ENCODE assay signal across 8 cellular contexts in the genomic region with DNA sequence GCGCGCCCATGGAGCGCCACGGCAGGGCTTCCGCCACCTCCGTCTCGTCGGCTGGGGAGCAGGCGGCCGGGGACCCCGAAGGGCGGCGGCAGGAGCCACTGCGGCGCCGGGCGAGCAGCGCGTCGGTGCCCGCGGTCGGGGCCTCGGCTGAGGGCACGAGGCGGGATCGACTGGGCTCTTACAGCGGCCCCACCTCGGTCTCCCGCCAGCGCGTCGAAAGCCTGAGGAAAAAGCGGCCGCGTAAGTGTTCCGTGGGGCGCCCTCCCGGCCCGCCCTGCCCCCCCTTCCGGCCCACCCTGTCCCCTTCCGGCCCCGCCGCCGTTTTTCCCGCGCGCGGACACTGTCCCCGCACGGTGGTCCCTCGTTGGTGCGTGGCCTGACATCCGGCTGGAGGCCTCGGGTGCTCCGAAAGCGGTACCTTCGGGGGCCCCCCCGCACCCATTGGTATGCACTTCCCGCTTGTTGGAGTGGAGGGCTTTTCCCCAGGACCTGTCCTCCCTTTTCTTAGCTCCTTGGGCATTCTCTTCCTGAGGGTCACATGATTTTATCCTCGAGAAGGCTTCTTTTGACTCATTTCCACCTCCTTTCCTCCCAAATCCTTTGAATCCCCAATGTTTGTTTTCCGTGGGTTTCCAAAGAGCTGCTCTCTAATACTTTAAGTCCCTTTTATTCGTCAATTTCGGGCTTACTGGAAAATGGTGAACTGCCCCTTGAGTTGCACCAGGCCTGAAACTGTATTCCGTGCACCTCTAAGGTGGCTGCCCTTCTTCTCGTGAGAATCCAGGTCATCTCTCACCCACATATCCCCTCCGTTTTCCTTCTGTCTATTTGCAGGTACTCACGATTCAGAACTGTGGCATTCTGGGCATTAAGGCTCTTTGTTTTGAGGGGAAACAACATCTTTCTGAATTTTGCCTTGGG. TPM values are rescaled to one million over a fixed set of nuclear protein-coding genes. Genes with fewer than 3 reads are reported as not detected.
DNase-seq lines count a peak whose midpoint lies in the region; ATAC-seq and TF ChIP-seq lines count a peak whose summit lies in the region.

No MANE protein-coding gene starts in this region.

- peak overlapping the region; percentile 98 for H3K4me3 ChIP-seq in HFF-Myc (replicated peaks; ENCODE audit: low read depth, low read length)

- H3K4me3 Mint-ChIP-seq in progenitor cell of endocrine pancreas (ENCODE audit: low read depth): peak overlapping the region; percentile 94

- ATAC-seq in HG03378 (IDR thresholded peaks at IDR 0.05; ENCODE audit: unreplicated experiment): no peak

- peaks cover 39% of the 10 kb centered on the region for H3K4me1 Mint-ChIP-seq in progenitor cell of endocrine pancreas (ENCODE audit: low read depth)

- peak; percentile 61 for DNase-seq in DMS53 (lab: John Stamatoyannopoulos, UW)
- DNase-seq in DMS53 treated with DMSO at 0.1 percent for 48 hours (lab: John Stamatoyannopoulos, UW; ENCODE audit: unreplicated experiment): no peak
- no peak for DNase-seq in HFF-Myc (ENCODE audit: extremely low read depth, low read depth)
- DNase-seq in NCI-H69 (lab: John Stamatoyannopoulos, UW): peak; percentile 76
- DNase-seq in activated gamma-delta T cell treated with Interleukin-2 at 50 U/mL for 16 hours: peak; percentile 40
- peak in 37 of 42 donors; percentile 11 to 67 (median 42) for DNase-seq in head of caudate nucleus
- DNase-seq in progenitor cell of endocrine pancreas (ENCODE audit: low spot score, unreplicated experiment): peak; percentile 15

- no peaks in the 10 kb centered on the region for H3K9me3 Mint-ChIP-seq in progenitor cell of endocrine pancreas (ENCODE audit: low read depth)

- peak overlapping the region; percentile 96 for H3K27ac Mint-ChIP-seq in progenitor cell of endocrine pancreas

- TF ChIP-seq CTCF in HFF-Myc (IDR thresholded peaks at IDR 0.05; ENCODE audit: low read depth, low read length, missing control alignments): no peak
- no peak for TF ChIP-seq CTCF in progenitor cell of endocrine pancreas (IDR thresholded peaks at IDR 0.05; ENCODE audit: unreplicated experiment)

- no peaks in the 10 kb centered on the region for H3K27me3 Mint-ChIP-seq in progenitor cell of endocrine pancreas

- peaks cover 6% of the 10 kb centered on the region for H3K36me3 Mint-ChIP-seq in progenitor cell of endocrine pancreas (ENCODE audit: insufficient read depth)

- intact Hi-C loops in head of caudate nucleus (cut with DNase I): loop anchor here (5.0 to 10.0 kb wide), 2 partner anchors 128 to 185 kb away; partner anchors contain the start of gene RNF24

RNA-seq across cellular contexts. Expression of gene PANK2, which starts 0.6 kb away (rescaled TPM):
- 53.8 and 57.6 TPM in 2 replicates for total RNA-seq in progenitor cell of endocrine pancreas

RNA-seq across cellular contexts. Expression of gene MAVS, which starts 43.1 kb away (rescaled TPM):
- total RNA-seq in progenitor cell of endocrine pancreas: 42.2 and 43.8 TPM in 2 replicates

Comparison
In these comparisons a context has a peak if more than half of its experiments do, and no peak if none do; other contexts are left out.
1. DNase-seq: peak in DMS53 (single experiment), NCI-H69 (single experiment), activated gamma-delta T cell treated with Interleukin-2 at 50 U/mL for 16 hours (single experiment), head of caudate nucleus (37 of 42) and progenitor cell of endocrine pancreas (single experiment); none in DMS53 treated with DMSO at 0.1 percent for 48 hours (single experiment) and HFF-Myc (single experiment).